12 cellular contexts compared by ENCODE assay signal in the genomic region with DNA sequence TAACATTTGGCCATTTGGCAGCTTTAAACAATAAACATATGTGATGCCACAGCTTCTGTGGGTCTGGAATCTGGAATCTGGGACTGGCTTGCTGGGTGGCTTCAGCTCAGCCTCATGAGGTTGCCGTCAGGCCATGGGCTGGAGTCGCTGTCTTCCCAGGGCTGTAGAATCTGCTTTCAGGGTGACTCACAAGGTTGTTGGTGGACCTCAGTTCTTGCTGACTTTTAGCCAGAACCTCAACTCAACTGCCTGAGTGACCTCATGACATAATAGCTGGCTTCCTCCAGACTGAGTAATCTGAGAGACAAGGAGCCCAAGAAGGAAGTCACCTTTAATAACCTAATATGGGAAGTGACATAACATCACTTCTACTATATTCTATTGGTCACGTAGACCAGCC. TPM values are rescaled to one million over a fixed set of nuclear protein-coding genes. Genes with fewer than 3 reads are reported as not detected.
DNase-seq lines count a peak whose midpoint lies in the region; ATAC-seq, FAIRE-seq and TF ChIP-seq lines count a peak whose summit lies in the region.
"Had no signal": no experiment of that assay in that cellular context is flagged by ENCODE, and none has a peak within 500 bp of the region (broad histone marks: within the 10 kb centered on the region; RNA-seq: fewer than 3 reads in every experiment).

No MANE protein-coding gene starts in this region.

- H3K4me1 ChIP-seq in GM23338 (ENCODE audit: insufficient read depth), result no peaks in the 10 kb centered on the region; the same call in 1 of the 2 replicates
- no peaks in the 10 kb centered on the region for H3K4me1 ChIP-seq in psoas muscle
- H3K4me1 ChIP-seq: tibial artery had no signal

- peaks cover 16% of the 10 kb centered on the region; the same call in 1 of the 2 replicates for H3K36me3 ChIP-seq in GM23338 (ENCODE audit: insufficient read depth)
- H3K36me3 ChIP-seq in psoas muscle (ENCODE audit: insufficient read depth in 1 of 2, low read depth in 1 of 2), result peaks cover 0 to 39% of the 10 kb centered on the region in 2 donors

- H4K20me1 ChIP-seq in GM23338 (replicated peaks; ENCODE audit: insufficient read depth), result no peaks in the 10 kb centered on the region

- no peaks in the 10 kb centered on the region for H3K27me3 Mint-ChIP-seq in GM23338 (ENCODE audit: insufficient read depth, low read depth, poor library complexity)
- H3K27me3 Mint-ChIP-seq: activated CD4-positive, alpha-beta memory T cell treated with anti-CD3 and anti-CD28 coated beads, Interleukin-2, amount 10 ng/mL, durations not matched to agents 7 days and 5 days had no signal

- H3K27ac ChIP-seq in GM23338 (ENCODE audit: low read depth), result no peak overlapping the region
- no peak overlapping the region for H3K27ac ChIP-seq in psoas muscle
- H3K27ac ChIP-seq: dorsolateral prefrontal cortex, tibial artery had no signal

- H3K27me3 ChIP-seq in GM23338 (ENCODE audit: insufficient read depth) (no peaks in the 10 kb centered on the region), psoas muscle (ENCODE audit: insufficient read depth in 3 of 3, low read length in 2 of 3) (no peaks in the 10 kb centered on the region)
- H3K27me3 ChIP-seq: dorsolateral prefrontal cortex, tibial artery had no signal

- H3K4me2 ChIP-seq in GM23338, result no peak overlapping the region

- no peaks in the 10 kb centered on the region for H3F3A ChIP-seq in GM23338 (replicated peaks; ENCODE audit: low read depth)

- H2AFZ ChIP-seq in GM23338, result no peak overlapping the region

- FAIRE-seq in RCC 7860 (lab: Jason Lieb, UNC), result peak; percentile 99

- H3K27ac Mint-ChIP-seq in GM23338, result no peak overlapping the region
- H3K27ac Mint-ChIP-seq: activated CD4-positive, alpha-beta memory T cell treated with anti-CD3 and anti-CD28 coated beads, Interleukin-2, amount 10 ng/mL, durations not matched to agents 7 days and 5 days had no signal

- DNase-seq in GM23338 (ENCODE audit: low spot score) (peak; percentile 15), RCC 7860 (ENCODE audit: low spot score) (peak; percentile 99), psoas muscle (peak in 1 of 2 donors; percentile 17), NCI-H2227 (lab: John Stamatoyannopoulos, UW; ENCODE audit: unreplicated experiment) (no peak), posterior cingulate gyrus (no peak)
- DNase-seq: activated CD4-positive, alpha-beta memory T cell treated with anti-CD3 and anti-CD28 coated beads, Interleukin-2, amount 10 ng/mL, durations not matched to agents 7 days and 5 days; dorsolateral prefrontal cortex; H7; tibial artery had no signal

- peaks cover 10% of the 10 kb centered on the region; the same call in 2 of the 3 replicates for H3K4me1 Mint-ChIP-seq in GM23338

- no peak overlapping the region for H3K4me3 Mint-ChIP-seq in GM23338
- H3K4me3 Mint-ChIP-seq: activated CD4-positive, alpha-beta memory T cell treated with anti-CD3 and anti-CD28 coated beads, Interleukin-2, amount 10 ng/mL, durations not matched to agents 7 days and 5 days had no signal

- no peak overlapping the region for H3K4me3 ChIP-seq in GM23338
- no peak overlapping the region for H3K4me3 ChIP-seq in psoas muscle
- H3K4me3 ChIP-seq: dorsolateral prefrontal cortex, tibial artery had no signal

- peak; percentile 41; the same call in 1 of the 3 replicates for ATAC-seq in GM23338
- ATAC-seq in esophagus mucosa, result peak; percentile 93
- ATAC-seq in psoas muscle, result peak; percentile 37 to 61 (median 46)
- ATAC-seq in GM18517 (IDR thresholded peaks at IDR 0.05; ENCODE audit: unreplicated experiment), result no peak
- no peak for ATAC-seq in GM18909 (IDR thresholded peaks at IDR 0.05; ENCODE audit: poor library complexity, unreplicated experiment)

- no peaks in the 10 kb centered on the region for H3K9me3 ChIP-seq in psoas muscle
- H3K9me3 ChIP-seq: tibial artery had no signal

- no peak for TF ChIP-seq CTCF in GM23338 (conservative IDR thresholded peaks at IDR 0.05; ENCODE audit: low read depth in 2 of 2)
- no peak for TF ChIP-seq CTCF in psoas muscle (IDR thresholded peaks at IDR 0.05)

- no peaks in the 10 kb centered on the region for H3K79me2 ChIP-seq in GM23338 (replicated peaks; ENCODE audit: insufficient read depth)

- intact Hi-C loops in psoas muscle (cut with DNase I) (no loop called here), posterior cingulate gyrus (cut with DNase I) (no loop called here)

- WGBS in psoas muscle, 3 donors, result 84 to 97% (median 88%) methylated on average over 3 of the region's 3 CpGs

- H3K9me3 Mint-ChIP-seq in GM23338, result no peaks in the 10 kb centered on the region

- peaks cover 34% of the 10 kb centered on the region for H3K36me3 Mint-ChIP-seq in GM23338 (ENCODE audit: low read depth)

- no peaks in the 10 kb centered on the region for H3K9me2 ChIP-seq in GM23338 (ENCODE audit: insufficient read depth)

TF ChIP-seq in GM23338, 12 proteins besides CTCF, POLR2A, EP300 and RAD21:
- TF ChIP-seq ZNF114 (CRISPR knock-in tag; IDR thresholded peaks at IDR 0.05), result no peak
- no peak for TF ChIP-seq NANOG (IDR thresholded peaks at IDR 0.05; ENCODE audit: borderline replicate concordance)
- no peak for TF ChIP-seq POLR2AphosphoS5 (IDR thresholded peaks at IDR 0.05; ENCODE audit: low read depth)
- TF ChIP-seq ZNF462 (CRISPR knock-in tag; IDR thresholded peaks at IDR 0.05), result no peak

RNA-seq across cellular contexts. Expression of gene TSPAN13, which starts 44.6 kb away (rescaled TPM):
- total RNA-seq in GM23338 (2014; rRNA removed; shearing (Covaris generic)), result 27.6 and 28.8 TPM in 2 replicates
- 40.9 and 42.5 TPM in 2 replicates for polyA plus RNA-seq in GM23338 (2016; fragmentation: Nextera tagmentation; extraction: Ambion mirVana)
- total RNA-seq in esophagus mucosa, result 12.7 TPM
- 1 to 10 TPM; 4.8 to 9.5 (median 8.5) TPM for total RNA-seq in psoas muscle
- 10 to 100 TPM in 1 of 3 donors, 1 to 10 TPM in 2; 8.7 to 16.2 (median 10.0) TPM for polyA plus RNA-seq in psoas muscle

Comparison
In these comparisons a context has a peak if more than half of its experiments do, and no peak if none do; other contexts are left out.
1. ATAC-seq: peak in GM23338 (single experiment), esophagus mucosa (single experiment) and psoas muscle (4 of 4); none in GM18517 (single experiment) and GM18909 (single experiment).
2. DNase-seq: peak in GM23338 (single experiment) and RCC 7860 (single experiment); none in NCI-H2227 (single experiment) and posterior cingulate gyrus (0 of 10).